Comparison of ENCODE assay signal across 26 cellular contexts in the genomic region with DNA sequence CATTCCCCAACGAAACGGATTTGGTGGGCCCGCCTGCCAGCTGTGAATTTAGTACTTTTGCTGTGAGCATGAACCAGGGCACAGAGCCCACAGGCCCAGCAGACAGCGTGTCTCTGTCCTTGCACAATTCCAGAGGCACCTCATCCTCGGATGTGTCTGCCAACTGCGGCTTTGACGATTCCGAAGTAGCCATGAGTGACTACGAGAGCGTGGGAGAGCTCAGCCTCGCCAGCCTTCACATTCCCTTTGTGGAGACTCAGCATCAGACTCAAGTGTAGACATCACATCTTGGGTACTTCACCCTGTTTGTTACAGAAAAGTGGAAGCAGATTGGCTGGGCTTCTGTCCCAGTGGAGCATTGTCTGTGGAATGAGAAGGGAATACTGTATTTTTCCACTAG.
"Had no signal": no experiment of that assay in that cellular context is flagged by ENCODE, and none has a peak within 500 bp of the region (broad histone marks: within the 10 kb centered on the region; RNA-seq: fewer than 3 reads in every experiment).

No MANE protein-coding gene starts in this region.

- H3K4me1 ChIP-seq: colonic mucosa, esophagus squamous epithelium, foreskin keratinocyte, gastroesophageal sphincter, heart right ventricle, left lung, lower lobe of right lung had no signal

- H3K27ac Mint-ChIP-seq: dendritic cell treated with granulocyte-macrophage colony-stimulating factor and Interleukin-4, amounts not matched to agents 40 ng/mL and 50 ng/mL, for 4 days; effector memory CD8-positive, alpha-beta T cell; endodermal cell; memory B cell had no signal

- H3K4me3 ChIP-seq: colonic mucosa, esophagus squamous epithelium, gastroesophageal sphincter, heart right ventricle, left lung, lower lobe of right lung had no signal

- H3K27me3 ChIP-seq: colonic mucosa, esophagus squamous epithelium, foreskin keratinocyte, gastroesophageal sphincter, heart right ventricle, left lung had no signal

- H3K36me3 ChIP-seq: colonic mucosa, esophagus squamous epithelium, gastroesophageal sphincter, heart right ventricle, left lung, lower lobe of right lung had no signal

- H3K4me3 Mint-ChIP-seq: dendritic cell treated with granulocyte-macrophage colony-stimulating factor and Interleukin-4, amounts not matched to agents 40 ng/mL and 50 ng/mL, for 4 days; effector memory CD8-positive, alpha-beta T cell; endodermal cell; memory B cell had no signal

- H3K4me1 Mint-ChIP-seq: memory B cell had no signal

- H3K9me3 Mint-ChIP-seq: dendritic cell treated with granulocyte-macrophage colony-stimulating factor and Interleukin-4, amounts not matched to agents 40 ng/mL and 50 ng/mL, for 4 days; effector memory CD8-positive, alpha-beta T cell; endodermal cell; memory B cell had no signal

- FAIRE-seq: endometrium, frontal cortex, islet of Langerhans, keratinocyte had no signal

- ATAC-seq: effector memory CD8-positive, alpha-beta T cell; esophagus mucosa; foreskin keratinocyte; gastroesophageal sphincter; heart right ventricle; left cardiac atrium; left lung; left ventricle myocardium superior had no signal

- H3K27ac ChIP-seq: colonic mucosa, epithelial cell of prostate, esophagus squamous epithelium, foreskin keratinocyte, gastroesophageal sphincter, heart right ventricle, left lung, lower lobe of right lung had no signal

- H3K36me3 Mint-ChIP-seq: memory B cell had no signal

- H3K9me3 ChIP-seq: colonic mucosa, esophagus squamous epithelium, gastroesophageal sphincter, heart right ventricle, left lung, lower lobe of right lung had no signal

- H3K27me3 Mint-ChIP-seq: dendritic cell treated with granulocyte-macrophage colony-stimulating factor and Interleukin-4, amounts not matched to agents 40 ng/mL and 50 ng/mL, for 4 days; effector memory CD8-positive, alpha-beta T cell; memory B cell had no signal

- DNase-seq: colonic mucosa; cortex of kidney; effector CD8-positive, alpha-beta T cell; effector memory CD8-positive, alpha-beta T cell; endodermal cell; erythroblast; esophagus squamous epithelium; foreskin keratinocyte; head of caudate nucleus; heart right ventricle; hippocampal formation; left cardiac atrium; left lung; left ventricle myocardium superior; lower lobe of right lung; mesendoderm; midbrain had no signal
